Comparison of ENCODE assay signal across 8 cellular contexts in the genomic region with DNA sequence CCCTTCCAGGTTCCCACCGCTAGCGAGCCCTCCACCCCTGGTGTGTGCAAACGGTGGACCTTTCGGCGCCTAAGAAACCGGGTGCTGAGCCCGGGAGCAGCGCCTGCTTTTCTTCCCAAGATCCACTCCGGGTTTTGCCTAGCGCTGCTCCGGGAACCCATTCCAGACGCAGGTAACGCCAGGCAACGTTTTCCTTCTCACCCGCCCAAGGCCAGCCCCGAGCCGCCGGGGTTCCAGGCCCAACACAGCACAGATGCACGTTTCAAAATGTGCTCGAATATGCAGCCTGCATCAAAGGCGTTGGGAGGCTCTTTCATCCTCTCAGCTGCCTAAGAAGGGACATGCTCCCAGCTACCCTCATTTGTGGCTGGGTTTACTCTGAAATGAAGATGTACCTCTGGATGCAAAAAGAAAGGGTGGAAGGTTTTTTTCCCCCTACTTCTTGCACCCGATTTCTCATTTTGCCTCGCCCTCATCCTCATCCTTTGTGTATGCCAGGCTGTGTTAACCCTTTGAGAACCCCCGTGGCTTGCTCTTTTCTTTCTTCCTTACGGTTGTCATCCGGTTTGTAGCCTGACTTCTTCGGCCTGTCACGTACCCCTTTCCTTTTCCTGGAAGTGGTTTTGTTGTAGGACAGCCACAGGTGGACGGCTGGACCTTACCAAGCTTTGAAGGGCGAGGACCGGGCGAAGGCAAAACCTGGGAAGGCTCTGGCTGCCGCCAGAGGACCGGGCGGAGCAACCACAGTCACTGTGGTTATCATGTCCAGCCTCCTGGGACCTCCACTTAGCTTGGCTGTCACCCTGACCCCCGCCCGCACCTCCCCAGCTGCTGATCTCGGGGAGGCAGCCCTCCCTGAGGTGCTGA.
DNase-seq lines count a peak whose midpoint lies in the region; ATAC-seq and TF ChIP-seq lines count a peak whose summit lies in the region.

No MANE protein-coding gene starts in this region.

- TF ChIP-seq POLR2A in ovary (IDR thresholded peaks at IDR 0.05) (peak; percentile 73), upper lobe of left lung (IDR thresholded peaks at IDR 0.05) (peak in 2 of 4 donors; percentile 22 to 65)

- TF ChIP-seq EP300 in ovary (IDR thresholded peaks at IDR 0.05) (no peak), upper lobe of left lung (IDR thresholded peaks at IDR 0.05) (no peak)

- ATAC-seq in Right ventricle myocardium superior (ENCODE audit: poor library complexity), result peak; percentile 97
- peak; percentile 95 to 97 for ATAC-seq in upper lobe of left lung (ENCODE audit: low FRiP score in 2 of 2)

- peaks cover 16% of the 10 kb centered on the region for H3K4me1 Mint-ChIP-seq in activated naive CD8-positive, alpha-beta T cell treated with anti-CD3 and anti-CD28 coated beads for 36 hours

- H3K36me3 ChIP-seq in ES-I3 (ENCODE audit: insufficient read depth, low read length), result 0 out of 2 replicates have a peak, but pooled peaks cover 5% of the 10 kb centered on the region
- H3K36me3 ChIP-seq in HAP-1 (replicated peaks), result no peaks in the 10 kb centered on the region
- no peaks in the 10 kb centered on the region for H3K36me3 ChIP-seq in ovary
- no peaks in the 10 kb centered on the region for H3K36me3 ChIP-seq in upper lobe of left lung

- peaks cover 3% of the 10 kb centered on the region for H3K9me3 Mint-ChIP-seq in activated naive CD8-positive, alpha-beta T cell treated with anti-CD3 and anti-CD28 coated beads for 36 hours

- peaks cover 50% of the 10 kb centered on the region for H3K27me3 Mint-ChIP-seq in activated naive CD8-positive, alpha-beta T cell treated with anti-CD3 and anti-CD28 coated beads for 36 hours

- 1% methylated on average over 38 of the region's 38 CpGs for WGBS in ovary, 3 donors
- 1 to 3% methylated on average over 30 to 38 of the region's 38 CpGs for WGBS in upper lobe of left lung, 2 donors

- intact Hi-C loops in Right ventricle myocardium superior (cut with DNase I) (loop anchor here (5.0 kb wide), 1 partner anchor 255 kb away; no protein-coding TSS in a partner anchor), ovary (cut with DNase I) (loop anchor here in 1 of 4 donors (10.0 kb wide), 1 partner anchor 383 kb away; the partner anchor contains the start of gene VLDLR)

- TF ChIP-seq CTCF in ovary (IDR thresholded peaks at IDR 0.05), result peak in 1 of 3 donors; percentile 35
- peak in 2 of 6 experiments; percentile 5 to 6 for TF ChIP-seq CTCF in upper lobe of left lung (IDR thresholded peaks at IDR 0.05)

- peak overlapping the region; percentile 80 for H3K4me3 Mint-ChIP-seq in activated naive CD8-positive, alpha-beta T cell treated with anti-CD3 and anti-CD28 coated beads for 36 hours

- H3K27ac Mint-ChIP-seq in activated naive CD8-positive, alpha-beta T cell treated with anti-CD3 and anti-CD28 coated beads for 36 hours, result peak overlapping the region; percentile 34

- H3K36me3 Mint-ChIP-seq in activated naive CD8-positive, alpha-beta T cell treated with anti-CD3 and anti-CD28 coated beads for 36 hours, result no peaks in the 10 kb centered on the region

- peak overlapping the region; percentile 60 for H3K9ac ChIP-seq in ES-I3 (ENCODE audit: low read depth, low read length)

- H3K27ac ChIP-seq in ovary (peak overlapping the region; percentile 11 to 78), upper lobe of left lung (peak overlapping the region; percentile 55 to 68 (median 64))

- DNase-seq in HAP-1 (ENCODE audit: low spot score in 2 of 2) (peak; percentile 84 to 90), M059J (ENCODE audit: low read depth) (peak; percentile 73), SHP77 treated with DMSO at 0.1 percent for 48 hours (lab: John Stamatoyannopoulos, UW) (peak; percentile 47), Right ventricle myocardium superior (peak; percentile 87), ovary (peak; percentile 82 to 92 (median 89)), upper lobe of left lung (peak; percentile 78 to 90)
- DNase-seq in activated naive CD8-positive, alpha-beta T cell treated with anti-CD3 and anti-CD28 coated beads for 36 hours, result peak; percentile 71

- H3K9me3 ChIP-seq in ES-I3 (ENCODE audit: control insufficient read depth, insufficient read depth, low read length), result no peaks in the 10 kb centered on the region; the same call in 1 of the 2 replicates
- no peaks in the 10 kb centered on the region for H3K9me3 ChIP-seq in HAP-1
- no peaks in the 10 kb centered on the region for H3K9me3 ChIP-seq in ovary
- H3K9me3 ChIP-seq in upper lobe of left lung, result peaks cover 0 to 6% (median 0%) of the 10 kb centered on the region in 4 donors

- H3K4me1 ChIP-seq in ES-I3 (ENCODE audit: insufficient read depth, low read length) (peaks cover 14% of the 10 kb centered on the region), HAP-1 (peaks cover 17% of the 10 kb centered on the region), ovary (ENCODE audit: insufficient read depth) (peaks cover 6% of the 10 kb centered on the region), upper lobe of left lung (peaks cover 3 to 18% (median 10%) of the 10 kb centered on the region in 4 donors)

- H3K4me3 ChIP-seq in HAP-1, result peak overlapping the region; percentile 24
- H3K4me3 ChIP-seq in ovary, result peak overlapping the region; percentile 47
- peak overlapping the region; percentile 37 to 55 (median 48) for H3K4me3 ChIP-seq in upper lobe of left lung

- in situ Hi-C loops in HAP-1 (cut with MboI; ENCODE audit: low sequenced_read_pairs), result no loop called here

- no peaks in the 10 kb centered on the region for H3K27me3 ChIP-seq in HAP-1 (ENCODE audit: low read depth)
- no peaks in the 10 kb centered on the region for H3K27me3 ChIP-seq in ovary
- peaks cover 0 to 2% (median 0%) of the 10 kb centered on the region in 4 donors for H3K27me3 ChIP-seq in upper lobe of left lung

Comparison
In these comparisons a context has a peak if more than half of its experiments do, and no peak if none do; other contexts are left out.
1. Peak in every context shown above with its lines: DNase-seq, ATAC-seq, H3K4me3 ChIP-seq and H3K27ac ChIP-seq.